Comparison of ENCODE assay signal across 1 cellular context in genomic region chr1:37498872-37499617, GRCh38.
TF ChIP-seq lines count a peak whose summit lies in the region.

No MANE protein-coding gene starts in this region.

TF ChIP-seq in K562, 482 proteins besides CTCF, POLR2A, EP300 and RAD21:
- TF ChIP-seq ZNF830 (CRISPR knock-in tag; IDR thresholded peaks at IDR 0.05) (no peak), NFIC (IDR thresholded peaks at IDR 0.05) (peak; percentile 66), ZNF121 (CRISPR knock-in tag; conservative IDR thresholded peaks at IDR 0.05) (peak; percentile 28; the same call in 1 of the 2 replicates)
TF ChIP-seq in K562: peak in this region for 2.
